In the genomic region with DNA sequence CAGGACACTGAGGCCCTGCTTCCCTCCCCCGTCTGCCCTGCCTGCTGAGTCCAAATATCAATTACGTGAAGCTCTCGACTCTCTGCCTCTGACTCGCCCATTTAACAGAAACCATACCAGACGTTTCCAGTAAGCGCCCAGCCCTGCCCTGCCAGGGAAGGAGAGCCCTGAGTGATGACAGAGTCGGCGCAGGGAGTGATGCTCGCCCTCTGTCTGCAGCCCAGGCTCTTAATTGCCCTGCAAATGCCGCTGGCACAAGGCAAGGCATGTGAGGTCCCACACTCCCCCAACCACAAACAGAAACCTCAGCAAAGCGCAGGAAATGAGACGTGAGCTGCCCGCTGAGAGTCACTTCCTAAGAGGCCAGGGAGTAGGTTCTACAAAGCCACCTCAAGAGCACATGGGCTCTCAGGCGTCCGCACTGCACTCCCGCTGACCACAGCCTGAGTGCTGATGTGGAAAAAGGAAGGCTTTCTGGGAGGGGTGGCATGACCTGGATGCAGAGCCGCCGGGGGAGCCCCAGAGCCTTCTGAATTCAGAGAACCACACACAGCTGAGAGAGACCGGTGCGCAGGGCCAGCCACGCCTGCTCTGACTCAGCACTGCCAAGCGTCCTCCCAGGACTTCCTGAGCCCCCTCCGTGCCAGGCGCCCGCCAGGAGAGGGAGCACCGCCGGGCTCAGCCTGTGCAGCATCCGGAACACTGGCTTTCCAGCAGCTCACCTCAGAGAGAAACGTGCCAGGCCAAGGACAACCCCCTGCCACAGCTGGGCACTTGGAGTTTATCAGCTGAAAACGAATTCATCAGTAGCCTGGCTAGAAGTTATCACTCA, we compare ENCODE assay signal across 9 cellular contexts. TPM values are rescaled to one million over a fixed set of nuclear protein-coding genes. Genes with fewer than 3 reads are reported as not detected.
A peak's percentile ranks its signal among the peaks of the same experiment; 100 is the strongest.
DNase-seq lines count a peak whose midpoint lies in the region; ATAC-seq and TF ChIP-seq lines count a peak whose summit lies in the region.
"Had no signal": no experiment of that assay in that cellular context is flagged by ENCODE, and none has a peak within 500 bp of the region (broad histone marks: within the 10 kb centered on the region; RNA-seq: fewer than 3 reads in every experiment).

No MANE protein-coding gene starts in this region.

- POLR2A ChIA-PET in activated CD4-positive, alpha-beta memory T cell treated with anti-CD3 and anti-CD28 coated beads, Interleukin-2, amount 10 ng/mL, durations not matched to agents 7 days and 5 days (lab: Charles Lee), result interaction anchor here (0.6 to 5.8 kb wide), 33 partner anchors 9 to 557 kb away, joined by 3 to 105 read pairs (median 5); partner anchors contain the start of genes FAM193A, HAUS3, LETM1 and MXD4

- CTCF ChIA-PET in activated CD4-positive, alpha-beta memory T cell treated with anti-CD3 and anti-CD28 coated beads, Interleukin-2, amount 10 ng/mL, durations not matched to agents 7 days and 5 days (lab: Charles Lee), result interaction anchor here (0.8 to 3.8 kb wide), 14 partner anchors 9 to 541 kb away, joined by 3 to 36 read pairs (median 6); partner anchors contain the start of genes HAUS3, MXD4, POLN and RNF4

- peaks cover 3% of the 10 kb centered on the region for H3K36me3 Mint-ChIP-seq in activated CD4-positive, alpha-beta memory T cell treated with anti-CD3 and anti-CD28 coated beads, Interleukin-2, amount 10 ng/mL, durations not matched to agents 7 days and 5 days (ENCODE audit: low read depth)

- H3K4me3 Mint-ChIP-seq in activated CD4-positive, alpha-beta memory T cell treated with anti-CD3 and anti-CD28 coated beads, Interleukin-2, amount 10 ng/mL, durations not matched to agents 7 days and 5 days, result peak overlapping the region; percentile 62

- peak; percentile 43 for ATAC-seq in GM18858 (IDR thresholded peaks at IDR 0.05; ENCODE audit: unreplicated experiment)
- peak; percentile 58 for ATAC-seq in HG03135 (IDR thresholded peaks at IDR 0.05; ENCODE audit: unreplicated experiment)

- H3K9me3 Mint-ChIP-seq in activated CD4-positive, alpha-beta memory T cell treated with anti-CD3 and anti-CD28 coated beads, Interleukin-2, amount 10 ng/mL, durations not matched to agents 7 days and 5 days, result no peaks in the 10 kb centered on the region

- peak overlapping the region; percentile 37 for H3K4me3 ChIP-seq in AG09309 (ENCODE audit: control insufficient read depth, low read depth, low read length)

- peak overlapping the region; percentile 98 for H3K27ac Mint-ChIP-seq in activated CD4-positive, alpha-beta memory T cell treated with anti-CD3 and anti-CD28 coated beads, Interleukin-2, amount 10 ng/mL, durations not matched to agents 7 days and 5 days

- DNase-seq in AG09309 (ENCODE audit: low read depth) (peak; percentile 81), NCI-H526 treated with DMSO at 0.1 percent for 48 hours (lab: John Stamatoyannopoulos, UW) (peak; percentile 49), ecto neural progenitor cell (ENCODE audit: low spot score) (peak; percentile 76), medulla oblongata (ENCODE audit: extremely low spot score) (peak; percentile 85)
- DNase-seq in activated CD4-positive, alpha-beta memory T cell treated with anti-CD3 and anti-CD28 coated beads, Interleukin-2, amount 10 ng/mL, durations not matched to agents 7 days and 5 days, result peak; percentile 96
- DNase-seq in stimulated activated CD4-positive, alpha-beta T cell treated with anti-CD3 and anti-CD28 coated beads, TNF-alpha, amount 100 ng/mL, for 4 hours (ENCODE audit: low read depth in 3 of 3), result peak; percentile 53 to 74 (median 66)

- peak; percentile 76 for TF ChIP-seq CTCF in AG09309 (IDR thresholded peaks at IDR 0.05; ENCODE audit: control insufficient read depth, insufficient read depth, low read depth, low read length, missing control alignments)

- no peaks in the 10 kb centered on the region for H3K27me3 Mint-ChIP-seq in activated CD4-positive, alpha-beta memory T cell treated with anti-CD3 and anti-CD28 coated beads, Interleukin-2, amount 10 ng/mL, durations not matched to agents 7 days and 5 days

- peaks cover 79% of the 10 kb centered on the region for H3K4me1 Mint-ChIP-seq in activated CD4-positive, alpha-beta memory T cell treated with anti-CD3 and anti-CD28 coated beads, Interleukin-2, amount 10 ng/mL, durations not matched to agents 7 days and 5 days

RNA-seq across cellular contexts. Expression of gene ZFYVE28, which starts 5.3 kb away (rescaled TPM):
- 10 to 100 TPM; 38.9 to 40.1 TPM for total RNA-seq in activated CD4-positive, alpha-beta memory T cell treated with anti-CD3 and anti-CD28 coated beads, Interleukin-2, amount 10 ng/mL, durations not matched to agents 7 days and 5 days

RNA-seq across cellular contexts. Expression of gene CFAP99, which starts 5.7 kb away (rescaled TPM):
- total RNA-seq in activated CD4-positive, alpha-beta memory T cell treated with anti-CD3 and anti-CD28 coated beads, Interleukin-2, amount 10 ng/mL, durations not matched to agents 7 days and 5 days, result under 1 TPM; 0.08 TPM
- total RNA-seq: T-helper 1 cell treated with Interleukin-12 subunit alpha and Interleukin-12 subunit beta and Interleukin-4 antibody, amounts not matched to agents 30 ng/mL and 1 ng/mL, for 36 hours had no signal

RNA-seq across cellular contexts. Expression of gene RNF4, which starts 55.8 kb away (rescaled TPM):
- 100 to 1,000 TPM; 106 to 113 TPM for total RNA-seq in activated CD4-positive, alpha-beta memory T cell treated with anti-CD3 and anti-CD28 coated beads, Interleukin-2, amount 10 ng/mL, durations not matched to agents 7 days and 5 days

Comparison
In these comparisons a context has a peak if more than half of its experiments do, and no peak if none do; other contexts are left out.
1. Peak in every context shown above with its lines: DNase-seq, ATAC-seq and H3K4me3 ChIP-seq.